ENCODE assay signal across 8 cellular contexts in genomic region chr19:47176627-47177090, GRCh38. TPM values are rescaled to one million over a fixed set of nuclear protein-coding genes. Genes with fewer than 3 reads are reported as not detected.
A peak's percentile ranks its signal among the peaks of the same experiment; 100 is the strongest.
DNase-seq lines count a peak whose midpoint lies in the region; ATAC-seq and TF ChIP-seq lines count a peak whose summit lies in the region.

No MANE protein-coding gene starts in this region.

- peak overlapping the region; percentile 60 for H3K4me3 Mint-ChIP-seq in HFFc6
- H3K4me3 Mint-ChIP-seq in activated T-helper 1 cell treated with anti-CD3 and anti-CD28 coated beads, Interleukin-12 subunit alpha, Interleukin-12 subunit beta, Interleukin-2, Interleukin-4 antibody, amounts not matched to agents 30 ng/mL and 10 ng/mL and 1 ng/mL, durations not matched to agents 14 hours and 24 hours and 36 hours = peak overlapping the region; percentile 68

- no peaks in the 10 kb centered on the region; the same call in 1 of the 2 replicates for H3K27me3 Mint-ChIP-seq in HFFc6 (ENCODE audit: insufficient read depth)
- H3K27me3 Mint-ChIP-seq in activated T-helper 1 cell treated with anti-CD3 and anti-CD28 coated beads, Interleukin-12 subunit alpha, Interleukin-12 subunit beta, Interleukin-2, Interleukin-4 antibody, amounts not matched to agents 30 ng/mL and 10 ng/mL and 1 ng/mL, durations not matched to agents 14 hours and 24 hours and 36 hours (ENCODE audit: insufficient read depth) = no peaks in the 10 kb centered on the region

- H3K36me3 Mint-ChIP-seq in HFFc6 (ENCODE audit: low read depth) = peaks cover 35% of the 10 kb centered on the region
- H3K36me3 Mint-ChIP-seq in activated T-helper 1 cell treated with anti-CD3 and anti-CD28 coated beads, Interleukin-12 subunit alpha, Interleukin-12 subunit beta, Interleukin-2, Interleukin-4 antibody, amounts not matched to agents 30 ng/mL and 10 ng/mL and 1 ng/mL, durations not matched to agents 14 hours and 24 hours and 36 hours (ENCODE audit: low read depth) = peaks cover 47% of the 10 kb centered on the region

- no peak for ATAC-seq in HG02885 (IDR thresholded peaks at IDR 0.05; ENCODE audit: poor library complexity, unreplicated experiment)

- H3K9me3 Mint-ChIP-seq in HFFc6 = no peaks in the 10 kb centered on the region
- H3K9me3 Mint-ChIP-seq in activated T-helper 1 cell treated with anti-CD3 and anti-CD28 coated beads, Interleukin-12 subunit alpha, Interleukin-12 subunit beta, Interleukin-2, Interleukin-4 antibody, amounts not matched to agents 30 ng/mL and 10 ng/mL and 1 ng/mL, durations not matched to agents 14 hours and 24 hours and 36 hours = no peaks in the 10 kb centered on the region

- TF ChIP-seq CTCF in HFFc6 (IDR thresholded peaks at IDR 0.05) = no peak; the same call in 1 of the 2 replicates

- DNase-seq in HFFc6 (peak; percentile 89), glomerular visceral epithelial cell (ENCODE audit: extremely low spot score) (peak; percentile 25), head of caudate nucleus (no peak), islet precursor cell (no peak), NCI-H2107 treated with DMSO at 0.1 percent for 48 hours (lab: John Stamatoyannopoulos, UW; ENCODE audit: unreplicated experiment) (no peak)
- peak; percentile 31 for DNase-seq in activated T-helper 1 cell treated with anti-CD3 and anti-CD28 coated beads, Interleukin-12 subunit alpha, Interleukin-12 subunit beta, Interleukin-2, Interleukin-4 antibody, amounts not matched to agents 30 ng/mL and 10 ng/mL and 1 ng/mL, durations not matched to agents 14 hours and 24 hours and 36 hours (ENCODE audit: low spot score)
- DNase-seq in stimulated activated CD8-positive, alpha-beta memory T cell treated with anti-CD3 and anti-CD28 coated beads, Interleukin-12 subunit alpha, Interleukin-12 subunit beta, amount 100 ng/mL, for 1 hour (ENCODE audit: low read depth) = peak; percentile 24

- H3K4me1 Mint-ChIP-seq in HFFc6 (ENCODE audit: low read depth) = peaks cover 46% of the 10 kb centered on the region
- H3K4me1 Mint-ChIP-seq in activated T-helper 1 cell treated with anti-CD3 and anti-CD28 coated beads, Interleukin-12 subunit alpha, Interleukin-12 subunit beta, Interleukin-2, Interleukin-4 antibody, amounts not matched to agents 30 ng/mL and 10 ng/mL and 1 ng/mL, durations not matched to agents 14 hours and 24 hours and 36 hours (ENCODE audit: low read depth) = peaks cover 53% of the 10 kb centered on the region

- H3K27ac Mint-ChIP-seq in HFFc6 = peak overlapping the region; percentile 95
- H3K27ac Mint-ChIP-seq in activated T-helper 1 cell treated with anti-CD3 and anti-CD28 coated beads, Interleukin-12 subunit alpha, Interleukin-12 subunit beta, Interleukin-2, Interleukin-4 antibody, amounts not matched to agents 30 ng/mL and 10 ng/mL and 1 ng/mL, durations not matched to agents 14 hours and 24 hours and 36 hours = peak overlapping the region; percentile 90

- intact Hi-C loops in activated T-helper 1 cell treated with anti-CD3 and anti-CD28 coated beads, Interleukin-12 subunit alpha, Interleukin-12 subunit beta, Interleukin-2, Interleukin-4 antibody, amounts not matched to agents 30 ng/mL and 10 ng/mL and 1 ng/mL, durations not matched to agents 14 hours and 24 hours and 36 hours (cut with micrococcal nuclease) = loop anchor here (1.0 kb wide), 2 partner anchors 10 to 17 kb away; no protein-coding TSS in a partner anchor
- intact Hi-C loops in head of caudate nucleus (cut with DNase I) = no loop called here

RNA-seq across cellular contexts. Expression of gene SAE1, which starts 46.0 kb away (rescaled TPM):
- total RNA-seq in HFFc6 (2021; fragmentation: NEBNext Ultra II Directional; extraction: Animal tissue kit (Norgen Biotek cat#: 25700)) = 100 to 1,000 TPM; 158 to 181 (median 175) TPM
- 141 and 142 TPM in 2 replicates for total RNA-seq in activated T-helper 1 cell treated with anti-CD3 and anti-CD28 coated beads, Interleukin-12 subunit alpha, Interleukin-12 subunit beta, Interleukin-2, Interleukin-4 antibody, amounts not matched to agents 30 ng/mL and 10 ng/mL and 1 ng/mL, durations not matched to agents 14 hours and 24 hours and 36 hours

RNA-seq across cellular contexts. Expression of gene BBC3, which starts 54.3 kb away (rescaled TPM):
- total RNA-seq in HFFc6 (2021; fragmentation: NEBNext Ultra II Directional; extraction: Animal tissue kit (Norgen Biotek cat#: 25700)) = 10 to 100 TPM in 2 of 6 experiments, 1 to 10 TPM in 4; 8.6 to 10.9 (median 9.6) TPM
- total RNA-seq in activated T-helper 1 cell treated with anti-CD3 and anti-CD28 coated beads, Interleukin-12 subunit alpha, Interleukin-12 subunit beta, Interleukin-2, Interleukin-4 antibody, amounts not matched to agents 30 ng/mL and 10 ng/mL and 1 ng/mL, durations not matched to agents 14 hours and 24 hours and 36 hours = 13.8 and 15.4 TPM in 2 replicates

Comparison
In these comparisons a context has a peak if more than half of its experiments do, and no peak if none do; other contexts are left out.
1. DNase-seq: peak in HFFc6 (single experiment), activated T-helper 1 cell treated with anti-CD3 and anti-CD28 coated beads, Interleukin-12 subunit alpha, Interleukin-12 subunit beta, Interleukin-2, Interleukin-4 antibody, amounts not matched to agents 30 ng/mL and 10 ng/mL and 1 ng/mL, durations not matched to agents 14 hours and 24 hours and 36 hours (single experiment), glomerular visceral epithelial cell (single experiment) and stimulated activated CD8-positive, alpha-beta memory T cell treated with anti-CD3 and anti-CD28 coated beads, Interleukin-12 subunit alpha, Interleukin-12 subunit beta, amount 100 ng/mL, for 1 hour (single experiment); none in head of caudate nucleus (0 of 42), islet precursor cell (single experiment) and NCI-H2107 treated with DMSO at 0.1 percent for 48 hours (single experiment).